ENCODE assay signal across 18 cellular contexts in the genomic region with DNA sequence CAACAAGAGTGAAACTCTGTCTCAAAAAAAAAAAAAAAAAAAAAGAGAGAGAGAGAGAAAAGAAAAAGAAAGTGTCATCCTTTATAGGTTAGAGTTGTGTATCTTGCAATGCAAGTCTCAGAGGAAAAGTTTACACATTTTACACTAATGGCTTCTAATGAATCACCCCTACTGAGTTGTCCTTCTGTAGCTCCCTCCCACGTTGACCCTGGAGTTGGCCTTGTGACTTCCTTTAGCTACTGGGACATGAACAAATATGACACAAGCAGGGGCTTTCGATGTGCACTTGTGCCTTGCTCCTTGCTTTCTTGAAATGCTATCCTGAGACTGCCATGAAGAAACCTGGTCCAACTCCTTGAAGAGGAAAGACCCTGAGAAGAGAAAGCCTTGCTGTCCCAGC. TPM values are rescaled to one million over a fixed set of nuclear protein-coding genes. Genes with fewer than 3 reads are reported as not detected.
DNase-seq lines count a peak whose midpoint lies in the region; ATAC-seq and TF ChIP-seq lines count a peak whose summit lies in the region.
"Had no signal": no experiment of that assay in that cellular context is flagged by ENCODE, and none has a peak within 500 bp of the region (broad histone marks: within the 10 kb centered on the region; RNA-seq: fewer than 3 reads in every experiment).

No MANE protein-coding gene starts in this region.

- POLR2A ChIA-PET in activated CD4-positive, alpha-beta memory T cell treated with anti-CD3 and anti-CD28 coated beads for 36 hours (lab: Charles Lee), result interaction anchor here (1.0 kb wide), 1 partner anchor 14 kb away, joined by 4 read pairs; no protein-coding TSS in a partner anchor
- POLR2A ChIA-PET in activated CD4-positive, alpha-beta memory T cell treated with anti-CD3 and anti-CD28 coated beads, Interleukin-2, amount 10 ng/mL, durations not matched to agents 7 days and 5 days (lab: Charles Lee), result interaction anchor here (1.7 kb wide), 1 partner anchor 196 kb away, joined by 4 read pairs; the partner anchor contains the start of genes C11orf54 and TAF1D

- no peak overlapping the region for H3K4me3 Mint-ChIP-seq in activated CD4-positive, alpha-beta memory T cell treated with anti-CD3 and anti-CD28 coated beads for 36 hours
- no peak overlapping the region for H3K4me3 Mint-ChIP-seq in activated CD4-positive, alpha-beta memory T cell treated with anti-CD3 and anti-CD28 coated beads, Interleukin-2, amount 10 ng/mL, durations not matched to agents 7 days and 5 days
- peak overlapping the region; percentile 57 for H3K4me3 Mint-ChIP-seq in neural crest cell
- H3K4me3 Mint-ChIP-seq: CD4-positive, CD25-positive, alpha-beta regulatory T cell; H9 had no signal

- CTCF ChIA-PET in activated CD4-positive, alpha-beta memory T cell treated with anti-CD3 and anti-CD28 coated beads for 36 hours (lab: Charles Lee), result interaction anchor here (1.7 kb wide), 1 partner anchor 311 kb away, joined by 9 read pairs; no protein-coding TSS in a partner anchor
- CTCF ChIA-PET in activated CD4-positive, alpha-beta memory T cell treated with anti-CD3 and anti-CD28 coated beads, Interleukin-2, amount 10 ng/mL, durations not matched to agents 7 days and 5 days (lab: Charles Lee), result interaction anchor here (1.0 to 2.2 kb wide), 5 partner anchors 9 to 311 kb away, joined by 3 to 8 read pairs (median 4); no protein-coding TSS in a partner anchor

- no peaks in the 10 kb centered on the region for H3K36me3 Mint-ChIP-seq in activated CD4-positive, alpha-beta memory T cell treated with anti-CD3 and anti-CD28 coated beads for 36 hours
- H3K36me3 Mint-ChIP-seq in activated CD4-positive, alpha-beta memory T cell treated with anti-CD3 and anti-CD28 coated beads, Interleukin-2, amount 10 ng/mL, durations not matched to agents 7 days and 5 days (ENCODE audit: low read depth), result no peaks in the 10 kb centered on the region
- H3K36me3 Mint-ChIP-seq in neural crest cell (ENCODE audit: low read depth), result no peaks in the 10 kb centered on the region
- H3K36me3 Mint-ChIP-seq: CD4-positive, CD25-positive, alpha-beta regulatory T cell had no signal

- peaks cover 33% of the 10 kb centered on the region for H3K4me1 Mint-ChIP-seq in activated CD4-positive, alpha-beta memory T cell treated with anti-CD3 and anti-CD28 coated beads for 36 hours (ENCODE audit: low read depth)
- peaks cover 37% of the 10 kb centered on the region for H3K4me1 Mint-ChIP-seq in activated CD4-positive, alpha-beta memory T cell treated with anti-CD3 and anti-CD28 coated beads, Interleukin-2, amount 10 ng/mL, durations not matched to agents 7 days and 5 days
- peaks cover 19% of the 10 kb centered on the region for H3K4me1 Mint-ChIP-seq in neural crest cell

- peak overlapping the region; percentile 30 for H3K27ac Mint-ChIP-seq in activated CD4-positive, alpha-beta memory T cell treated with anti-CD3 and anti-CD28 coated beads for 36 hours
- H3K27ac Mint-ChIP-seq in activated CD4-positive, alpha-beta memory T cell treated with anti-CD3 and anti-CD28 coated beads, Interleukin-2, amount 10 ng/mL, durations not matched to agents 7 days and 5 days, result no peak overlapping the region
- H3K27ac Mint-ChIP-seq in neural crest cell (ENCODE audit: unreplicated experiment), result no peak overlapping the region
- H3K27ac Mint-ChIP-seq: CD4-positive, CD25-positive, alpha-beta regulatory T cell had no signal

- intact Hi-C loops in activated CD4-positive, alpha-beta memory T cell treated with anti-CD3 and anti-CD28 coated beads for 36 hours (cut with micrococcal nuclease), result loop anchor here (10.0 kb wide), 1 partner anchor 491 kb away; no protein-coding TSS in a partner anchor
- intact Hi-C loops in posterior cingulate gyrus (cut with DNase I), result no loop called here
- intact Hi-C loops in head of caudate nucleus (cut with DNase I), result no loop called here

- ATAC-seq in GM19455 (IDR thresholded peaks at IDR 0.05; ENCODE audit: unreplicated experiment), result no peak

- no peaks in the 10 kb centered on the region for H3K27me3 Mint-ChIP-seq in activated CD4-positive, alpha-beta memory T cell treated with anti-CD3 and anti-CD28 coated beads for 36 hours
- H3K27me3 Mint-ChIP-seq in activated CD4-positive, alpha-beta memory T cell treated with anti-CD3 and anti-CD28 coated beads, Interleukin-2, amount 10 ng/mL, durations not matched to agents 7 days and 5 days, result peaks cover 13% of the 10 kb centered on the region
- H3K27me3 Mint-ChIP-seq in neural crest cell (ENCODE audit: low read depth), result peaks cover 4% of the 10 kb centered on the region

- TF ChIP-seq CTCF in VCaP (conservative IDR thresholded peaks at IDR 0.05) (no peak), neural crest cell (conservative IDR thresholded peaks at IDR 0.05) (no peak)

- DNase-seq in activated CD4-positive, alpha-beta memory T cell treated with anti-CD3 and anti-CD28 coated beads for 36 hours, result peak; percentile 46
- DNase-seq in activated CD4-positive, alpha-beta memory T cell treated with anti-CD3 and anti-CD28 coated beads, Interleukin-2, amount 10 ng/mL, durations not matched to agents 7 days and 5 days, result no peak
- DNase-seq in neural crest cell (ENCODE audit: low read depth, low spot score) (no peak), posterior cingulate gyrus (no peak), head of caudate nucleus (no peak)
- DNase-seq: CD4-positive, CD25-positive, alpha-beta regulatory T cell; GM23248; H9; Karpas-422; NCI-H1105; NCI-H146; NCI-H1930; NCI-H2107; NCI-H446; NCI-H524 treated with DMSO at 0.1 percent for 48 hours; NCI-H774 had no signal

- no peaks in the 10 kb centered on the region for H3K9me3 Mint-ChIP-seq in activated CD4-positive, alpha-beta memory T cell treated with anti-CD3 and anti-CD28 coated beads for 36 hours
- H3K9me3 Mint-ChIP-seq in activated CD4-positive, alpha-beta memory T cell treated with anti-CD3 and anti-CD28 coated beads, Interleukin-2, amount 10 ng/mL, durations not matched to agents 7 days and 5 days, result no peaks in the 10 kb centered on the region
- no peaks in the 10 kb centered on the region for H3K9me3 Mint-ChIP-seq in neural crest cell
- H3K9me3 Mint-ChIP-seq: H9 had no signal

- peak overlapping the region; percentile 99; the same call in 1 of the 2 replicates for H3K27ac ChIP-seq in VCaP
- H3K27ac ChIP-seq: GM23248 had no signal

RNA-seq across cellular contexts. Expression of gene SMCO4, which starts 2.4 kb away (rescaled TPM):
- 10 to 100 TPM; 40.9 to 41.2 TPM for total RNA-seq in activated CD4-positive, alpha-beta memory T cell treated with anti-CD3 and anti-CD28 coated beads for 36 hours
- total RNA-seq in activated CD4-positive, alpha-beta memory T cell treated with anti-CD3 and anti-CD28 coated beads, Interleukin-2, amount 10 ng/mL, durations not matched to agents 7 days and 5 days, result 10 to 100 TPM; 55.3 to 60.0 TPM
- total RNA-seq in neural crest cell, result 23.1 and 25.1 TPM in 2 replicates
